Comparison of ENCODE assay signal across 8 cellular contexts in genomic region chr2:9739508-9739907, GRCh38.
DNase-seq lines count a peak whose midpoint lies in the region; ATAC-seq lines count a peak whose summit lies in the region.

No MANE protein-coding gene starts in this region.

- peak; percentile 33 for DNase-seq in activated T-cell treated with anti-CD3 and anti-CD28 coated beads for 24 hours (ENCODE audit: low read depth)
- peak; percentile 89 for DNase-seq in Right ventricle myocardium superior
- peak; percentile 43 to 56 for DNase-seq in stimulated activated CD8-positive, alpha-beta memory T cell treated with anti-CD3 and anti-CD28 coated beads, Interleukin-15, amount 100 ng/mL, for 48 hours (ENCODE audit: low read depth in 2 of 2)
- no peak for DNase-seq in NCI-H446 treated with DMSO at 0.1 percent for 48 hours (lab: John Stamatoyannopoulos, UW)
- DNase-seq in NCI-H1048 (lab: John Stamatoyannopoulos, UW) = no peak
- no peak for DNase-seq in NCI-H2171 treated with DMSO at 0.1 percent for 48 hours (lab: John Stamatoyannopoulos, UW)

- intact Hi-C loops in Right ventricle myocardium superior (cut with DNase I) = no loop called here

- ATAC-seq in HG02798 (IDR thresholded peaks at IDR 0.05; ENCODE audit: poor library complexity, unreplicated experiment) = peak; percentile 40
- peak; percentile 89 for ATAC-seq in Right ventricle myocardium superior (ENCODE audit: poor library complexity)
- ATAC-seq in HG03196 (IDR thresholded peaks at IDR 0.05; ENCODE audit: unreplicated experiment) = no peak

Comparison
In these comparisons a context has a peak if more than half of its experiments do, and no peak if none do; other contexts are left out.
1. DNase-seq: peak in activated T-cell treated with anti-CD3 and anti-CD28 coated beads for 24 hours (single experiment), Right ventricle myocardium superior (single experiment) and stimulated activated CD8-positive, alpha-beta memory T cell treated with anti-CD3 and anti-CD28 coated beads, Interleukin-15, amount 100 ng/mL, for 48 hours (2 of 2); none in NCI-H446 treated with DMSO at 0.1 percent for 48 hours (single experiment), NCI-H1048 (single experiment) and NCI-H2171 treated with DMSO at 0.1 percent for 48 hours (single experiment).